In the genomic region with DNA sequence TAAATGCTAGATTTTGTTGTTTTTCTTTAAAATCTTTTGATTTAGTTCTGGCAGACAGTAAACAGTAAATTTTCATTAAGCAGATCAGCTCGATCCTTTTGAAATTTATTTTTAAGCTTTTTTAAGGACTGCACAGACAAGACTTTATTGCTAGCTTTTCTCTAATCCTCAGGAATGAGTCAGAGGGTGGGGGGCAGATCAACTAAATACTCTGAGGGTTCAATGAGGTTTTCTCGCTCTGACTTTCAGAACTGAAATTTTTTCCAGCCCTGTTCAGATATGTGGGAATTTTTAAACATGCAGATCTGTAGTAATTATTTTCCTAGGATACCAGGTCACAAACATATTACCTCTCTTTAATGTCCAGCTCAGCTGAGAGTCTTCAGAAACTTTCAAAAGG, we compare ENCODE assay signal across 20 cellular contexts.
"Had no signal": no experiment of that assay in that cellular context is flagged by ENCODE, and none has a peak within 500 bp of the region (broad histone marks: within the 10 kb centered on the region; RNA-seq: fewer than 3 reads in every experiment).

No MANE protein-coding gene starts in this region.

- H3K27ac ChIP-seq: gastroesophageal sphincter, neutrophil, right atrium auricular region, transverse colon, vagina had no signal

- H3K4me1 Mint-ChIP-seq: activated CD4-positive, alpha-beta T cell treated with anti-CD3 and anti-CD28 coated beads, Interleukin-2, amount 10 ng/mL, durations not matched to agents 7 days and 5 days; naive thymus-derived CD4-positive, alpha-beta T cell had no signal

- H3K36me3 ChIP-seq: gastroesophageal sphincter, neutrophil, right atrium auricular region, transverse colon, vagina had no signal

- H3K27me3 ChIP-seq: gastroesophageal sphincter, neutrophil, right atrium auricular region, transverse colon, vagina had no signal

- H3K4me3 ChIP-seq: gastroesophageal sphincter, right atrium auricular region, transverse colon, vagina had no signal

- H3K4me1 ChIP-seq: gastroesophageal sphincter, right atrium auricular region, transverse colon, vagina had no signal

- DNase-seq: activated CD4-positive, alpha-beta T cell treated with anti-CD3 and anti-CD28 coated beads, Interleukin-2, amount 10 ng/mL, durations not matched to agents 7 days and 5 days; activated CD4-positive, CD25-positive, alpha-beta regulatory T cell; activated gamma-delta T cell treated with Interleukin-2 at 50 U/mL for 16 hours; cortex of kidney; effector CD8-positive, alpha-beta T cell; islet precursor cell; naive thymus-derived CD4-positive, alpha-beta T cell; small intestine; stimulated activated CD4-positive, alpha-beta T cell treated with anti-CD3 and anti-CD28 coated beads, Interleukin-4, amount 100 ng/mL, for 4 hours; stimulated activated CD8-positive, alpha-beta memory T cell treated with anti-CD3 and anti-CD28 coated beads, Interleukin-4, amount 100 ng/mL, for 48 hours; stimulated activated naive CD4-positive, alpha-beta T cell treated with Interleukin-2 at 50 U/mL for 16 hours; T-helper 2 cell; transverse colon had no signal

- H3K27me3 Mint-ChIP-seq: activated CD4-positive, alpha-beta T cell treated with anti-CD3 and anti-CD28 coated beads, Interleukin-2, amount 10 ng/mL, durations not matched to agents 7 days and 5 days; activated naive CD8-positive, alpha-beta T cell; naive thymus-derived CD4-positive, alpha-beta T cell; progenitor cell of endocrine pancreas had no signal

- H3K4me3 Mint-ChIP-seq: activated CD4-positive, alpha-beta T cell treated with anti-CD3 and anti-CD28 coated beads, Interleukin-2, amount 10 ng/mL, durations not matched to agents 7 days and 5 days; activated naive CD8-positive, alpha-beta T cell; naive thymus-derived CD4-positive, alpha-beta T cell had no signal

- FAIRE-seq: TTC549 had no signal

- H3K9me3 ChIP-seq: gastroesophageal sphincter, neutrophil, right atrium auricular region, transverse colon, vagina had no signal

- H3K27ac Mint-ChIP-seq: activated CD4-positive, alpha-beta T cell treated with anti-CD3 and anti-CD28 coated beads, Interleukin-2, amount 10 ng/mL, durations not matched to agents 7 days and 5 days; activated naive CD8-positive, alpha-beta T cell; naive thymus-derived CD4-positive, alpha-beta T cell; progenitor cell of endocrine pancreas had no signal

- H3K36me3 Mint-ChIP-seq: activated naive CD8-positive, alpha-beta T cell had no signal
